Comparison of ENCODE assay signal across 1 cellular context in genomic region chr19:11535792-11536595, GRCh38.
TF ChIP-seq lines count a peak whose summit lies in the region.

No MANE protein-coding gene starts in this region.

TF ChIP-seq in HepG2, 621 proteins besides CTCF, POLR2A, EP300 and RAD21 (continued from another document and continues in another):
- TF ChIP-seq POLR2AphosphoS2 (IDR thresholded peaks at IDR 0.05; ENCODE audit: low read depth, low read length) = no peak
- no peak for TF ChIP-seq BCL6 (CRISPR knock-in tag; IDR thresholded peaks at IDR 0.05)
- TF ChIP-seq, protein P1, sequence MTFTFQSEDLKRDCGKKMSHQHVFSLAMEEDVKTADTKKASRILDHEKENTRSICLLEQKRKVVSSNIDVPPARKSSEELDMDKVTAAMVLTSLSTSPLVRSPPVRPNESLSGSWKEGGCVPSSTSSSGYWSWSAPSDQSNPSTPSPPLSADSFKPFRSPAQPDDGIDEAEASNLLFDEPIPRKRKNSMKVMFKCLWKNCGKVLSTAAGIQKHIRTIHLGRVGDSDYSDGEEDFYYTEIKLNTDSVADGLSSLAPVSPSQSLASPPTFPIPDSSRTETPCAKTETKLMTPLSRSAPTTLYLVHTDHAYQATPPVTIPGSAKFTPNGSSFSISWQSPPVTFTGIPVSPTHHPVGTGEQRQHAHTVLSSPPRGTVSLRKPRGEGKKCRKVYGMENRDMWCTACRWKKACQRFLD (CRISPR knock-in tag; IDR thresholded peaks at IDR 0.05; ENCODE audit: borderline replicate concordance) = no peak
- no peak for TF ChIP-seq ZNF557 (CRISPR knock-in tag; IDR thresholded peaks at IDR 0.05)
- TF ChIP-seq EZH2 (conservative IDR thresholded peaks at IDR 0.05; ENCODE audit: low read depth, low read length) = no peak
- TF ChIP-seq, protein P2, sequence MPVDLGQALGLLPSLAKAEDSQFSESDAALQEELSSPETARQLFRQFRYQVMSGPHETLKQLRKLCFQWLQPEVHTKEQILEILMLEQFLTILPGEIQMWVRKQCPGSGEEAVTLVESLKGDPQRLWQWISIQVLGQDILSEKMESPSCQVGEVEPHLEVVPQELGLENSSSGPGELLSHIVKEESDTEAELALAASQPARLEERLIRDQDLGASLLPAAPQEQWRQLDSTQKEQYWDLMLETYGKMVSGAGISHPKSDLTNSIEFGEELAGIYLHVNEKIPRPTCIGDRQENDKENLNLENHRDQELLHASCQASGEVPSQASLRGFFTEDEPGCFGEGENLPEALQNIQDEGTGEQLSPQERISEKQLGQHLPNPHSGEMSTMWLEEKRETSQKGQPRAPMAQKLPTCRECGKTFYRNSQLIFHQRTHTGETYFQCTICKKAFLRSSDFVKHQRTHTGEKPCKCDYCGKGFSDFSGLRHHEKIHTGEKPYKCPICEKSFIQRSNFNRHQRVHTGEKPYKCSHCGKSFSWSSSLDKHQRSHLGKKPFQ (CRISPR knock-in tag; IDR thresholded peaks at IDR 0.05; ENCODE audit: insufficient replicate concordance) = no peak
- no peak for TF ChIP-seq NR3C1 (CRISPR knock-in tag; IDR thresholded peaks at IDR 0.05)
- TF ChIP-seq PHF20 (CRISPR knock-in tag; IDR thresholded peaks at IDR 0.05) = no peak
- no peak; the same call in 1 of the 2 replicates for TF ChIP-seq BHLHE40 (IDR thresholded peaks at IDR 0.05; ENCODE audit: low read length)
- TF ChIP-seq GATAD1 (CRISPR knock-in tag; IDR thresholded peaks at IDR 0.05) = 0 out of 2 replicates have a peak, but pooled peaks have one; percentile 12
- TF ChIP-seq ZNF629 (CRISPR knock-in tag; conservative IDR thresholded peaks at IDR 0.05) = no peak
- peak; percentile 68; the same call in 1 of the 2 replicates for TF ChIP-seq RFX5 (IDR thresholded peaks at IDR 0.05; ENCODE audit: low read depth, low read length)
- TF ChIP-seq, protein P3, sequence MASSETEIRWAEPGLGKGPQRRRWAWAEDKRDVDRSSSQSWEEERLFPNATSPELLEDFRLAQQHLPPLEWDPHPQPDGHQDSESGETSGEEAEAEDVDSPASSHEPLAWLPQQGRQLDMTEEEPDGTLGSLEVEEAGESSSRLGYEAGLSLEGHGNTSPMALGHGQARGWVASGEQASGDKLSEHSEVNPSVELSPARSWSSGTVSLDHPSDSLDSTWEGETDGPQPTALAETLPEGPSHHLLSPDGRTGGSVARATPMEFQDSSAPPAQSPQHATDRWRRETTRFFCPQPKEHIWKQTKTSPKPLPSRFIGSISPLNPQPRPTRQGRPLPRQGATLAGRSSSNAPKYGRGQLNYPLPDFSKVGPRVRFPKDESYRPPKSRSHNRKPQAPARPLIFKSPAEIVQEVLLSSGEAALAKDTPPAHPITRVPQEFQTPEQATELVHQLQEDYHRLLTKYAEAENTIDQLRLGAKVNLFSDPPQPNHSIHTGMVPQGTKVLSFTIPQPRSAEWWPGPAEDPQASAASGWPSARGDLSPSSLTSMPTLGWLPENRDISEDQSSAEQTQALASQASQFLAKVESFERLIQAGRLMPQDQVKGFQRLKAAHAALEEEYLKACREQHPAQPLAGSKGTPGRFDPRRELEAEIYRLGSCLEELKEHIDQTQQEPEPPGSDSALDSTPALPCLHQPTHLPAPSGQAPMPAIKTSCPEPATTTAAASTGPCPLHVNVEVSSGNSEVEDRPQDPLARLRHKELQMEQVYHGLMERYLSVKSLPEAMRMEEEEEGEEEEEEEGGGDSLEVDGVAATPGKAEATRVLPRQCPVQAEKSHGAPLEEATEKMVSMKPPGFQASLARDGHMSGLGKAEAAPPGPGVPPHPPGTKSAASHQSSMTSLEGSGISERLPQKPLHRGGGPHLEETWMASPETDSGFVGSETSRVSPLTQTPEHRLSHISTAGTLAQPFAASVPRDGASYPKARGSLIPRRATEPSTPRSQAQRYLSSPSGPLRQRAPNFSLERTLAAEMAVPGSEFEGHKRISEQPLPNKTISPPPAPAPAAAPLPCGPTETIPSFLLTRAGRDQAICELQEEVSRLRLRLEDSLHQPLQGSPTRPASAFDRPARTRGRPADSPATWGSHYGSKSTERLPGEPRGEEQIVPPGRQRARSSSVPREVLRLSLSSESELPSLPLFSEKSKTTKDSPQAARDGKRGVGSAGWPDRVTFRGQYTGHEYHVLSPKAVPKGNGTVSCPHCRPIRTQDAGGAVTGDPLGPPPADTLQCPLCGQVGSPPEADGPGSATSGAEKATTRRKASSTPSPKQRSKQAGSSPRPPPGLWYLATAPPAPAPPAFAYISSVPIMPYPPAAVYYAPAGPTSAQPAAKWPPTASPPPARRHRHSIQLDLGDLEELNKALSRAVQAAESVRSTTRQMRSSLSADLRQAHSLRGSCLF (CRISPR knock-in tag; IDR thresholded peaks at IDR 0.05; ENCODE audit: borderline replicate concordance) = no peak
- peak; percentile 26; the same call in 1 of the 2 replicates for TF ChIP-seq ARID4A (CRISPR knock-in tag; IDR thresholded peaks at IDR 0.05; ENCODE audit: borderline replicate concordance)
- TF ChIP-seq, protein P4, sequence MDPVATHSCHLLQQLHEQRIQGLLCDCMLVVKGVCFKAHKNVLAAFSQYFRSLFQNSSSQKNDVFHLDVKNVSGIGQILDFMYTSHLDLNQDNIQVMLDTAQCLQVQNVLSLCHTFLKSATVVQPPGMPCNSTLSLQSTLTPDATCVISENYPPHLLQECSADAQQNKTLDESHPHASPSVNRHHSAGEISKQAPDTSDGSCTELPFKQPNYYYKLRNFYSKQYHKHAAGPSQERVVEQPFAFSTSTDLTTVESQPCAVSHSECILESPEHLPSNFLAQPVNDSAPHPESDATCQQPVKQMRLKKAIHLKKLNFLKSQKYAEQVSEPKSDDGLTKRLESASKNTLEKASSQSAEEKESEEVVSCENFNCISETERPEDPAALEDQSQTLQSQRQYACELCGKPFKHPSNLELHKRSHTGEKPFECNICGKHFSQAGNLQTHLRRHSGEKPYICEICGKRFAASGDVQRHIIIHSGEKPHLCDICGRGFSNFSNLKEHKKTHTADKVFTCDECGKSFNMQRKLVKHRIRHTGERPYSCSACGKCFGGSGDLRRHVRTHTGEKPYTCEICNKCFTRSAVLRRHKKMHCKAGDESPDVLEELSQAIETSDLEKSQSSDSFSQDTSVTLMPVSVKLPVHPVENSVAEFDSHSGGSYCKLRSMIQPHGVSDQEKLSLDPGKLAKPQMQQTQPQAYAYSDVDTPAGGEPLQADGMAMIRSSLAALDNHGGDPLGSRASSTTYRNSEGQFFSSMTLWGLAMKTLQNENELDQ (CRISPR knock-in tag; IDR thresholded peaks at IDR 0.05; ENCODE audit: borderline replicate concordance) = no peak
- no peak for TF ChIP-seq KLF11 (CRISPR knock-in tag; IDR thresholded peaks at IDR 0.05)
- no peak for TF ChIP-seq ZNF256 (CRISPR knock-in tag; conservative IDR thresholded peaks at IDR 0.05)
- TF ChIP-seq SNAPC5 (CRISPR knock-in tag; IDR thresholded peaks at IDR 0.05; ENCODE audit: borderline replicate concordance) = no peak
- peak; percentile 97 for TF ChIP-seq ZNF768 (CRISPR knock-in tag; IDR thresholded peaks at IDR 0.05)
- no peak for TF ChIP-seq ONECUT2 (CRISPR knock-in tag; IDR thresholded peaks at IDR 0.05)
- no peak for TF ChIP-seq HNRNPL (IDR thresholded peaks at IDR 0.05; ENCODE audit: low read depth, low read length)
- TF ChIP-seq SP1 (IDR thresholded peaks at IDR 0.05) = no peak
- peak; percentile 97 for TF ChIP-seq SP1 (CRISPR knock-in tag; IDR thresholded peaks at IDR 0.05)
- TF ChIP-seq ASH2L (IDR thresholded peaks at IDR 0.05; ENCODE audit: insufficient read length, low read depth, low read length) = peak; percentile 19
- TF ChIP-seq ZNF329 (CRISPR knock-in tag; IDR thresholded peaks at IDR 0.05; ENCODE audit: low read depth) = no peak
- TF ChIP-seq ELF4 (CRISPR knock-in tag; IDR thresholded peaks at IDR 0.05; ENCODE audit: borderline replicate concordance) = no peak
- no peak for TF ChIP-seq ZNF335 (CRISPR knock-in tag; IDR thresholded peaks at IDR 0.05)
- TF ChIP-seq AHDC1 (CRISPR knock-in tag; IDR thresholded peaks at IDR 0.05; ENCODE audit: borderline replicate concordance) = 0 out of 2 replicates have a peak, but pooled peaks have one; percentile 17
- TF ChIP-seq SETDB1 (CRISPR knock-in tag; IDR thresholded peaks at IDR 0.05; ENCODE audit: borderline replicate concordance) = no peak
- TF ChIP-seq KDM4B (CRISPR knock-in tag; IDR thresholded peaks at IDR 0.05) = no peak
- no peak for TF ChIP-seq E2F2 (CRISPR knock-in tag; IDR thresholded peaks at IDR 0.05; ENCODE audit: borderline replicate concordance)
- no peak for TF ChIP-seq ZSCAN5A (CRISPR knock-in tag; IDR thresholded peaks at IDR 0.05; ENCODE audit: borderline replicate concordance)
- TF ChIP-seq NFRKB (IDR thresholded peaks at IDR 0.05) = no peak
